Comparison of ENCODE assay signal across 8 cellular contexts in the genomic region with DNA sequence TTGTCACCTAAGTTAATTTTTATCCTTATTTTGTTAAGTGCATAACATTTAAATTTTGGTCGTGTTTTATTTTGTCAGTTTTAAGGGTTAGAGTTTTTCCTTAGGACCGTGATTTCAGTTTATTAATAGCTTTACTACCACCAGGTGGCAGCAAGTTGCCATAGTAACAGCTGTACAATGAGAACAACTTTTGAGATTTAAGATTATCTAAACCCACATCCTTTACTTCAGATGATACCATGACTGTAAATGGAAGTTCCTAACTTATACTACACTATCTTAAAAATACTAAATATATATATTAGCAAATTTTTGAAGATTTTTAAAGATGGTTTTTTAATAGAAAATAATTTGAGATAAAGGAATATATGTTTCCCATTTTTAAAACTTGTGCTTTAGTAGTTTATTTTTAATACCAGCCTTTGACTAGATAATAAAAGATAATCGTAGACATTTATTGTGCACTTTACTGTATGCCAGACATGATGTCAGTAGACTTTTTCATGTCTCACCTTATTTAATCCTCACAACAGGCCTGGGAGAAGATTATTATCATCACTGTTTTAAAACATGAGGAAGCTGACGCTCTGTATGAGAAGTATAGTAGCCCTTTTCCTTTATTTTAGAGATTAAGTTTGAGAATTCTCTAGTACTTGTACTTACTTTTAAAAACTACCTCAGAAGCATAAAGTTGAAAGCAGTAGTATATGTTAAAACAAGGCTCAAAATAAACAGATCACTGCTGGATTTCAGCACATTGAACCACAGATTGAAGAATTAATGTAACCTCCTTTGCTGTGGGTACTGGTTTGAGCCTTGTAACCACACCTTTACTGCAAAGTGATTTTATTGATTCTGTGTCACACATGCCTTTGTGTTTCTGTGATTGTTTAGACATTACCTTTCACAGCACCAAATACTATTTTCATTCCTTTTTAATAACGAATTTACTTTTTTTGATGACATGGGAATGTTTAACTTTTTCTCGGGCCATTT. TPM values are rescaled to one million over a fixed set of nuclear protein-coding genes. Genes with fewer than 3 reads are reported as not detected.
DNase-seq lines count a peak whose midpoint lies in the region; ATAC-seq, FAIRE-seq and TF ChIP-seq lines count a peak whose summit lies in the region.

No MANE protein-coding gene starts in this region.

- no peaks in the 10 kb centered on the region for H3K9me3 Mint-ChIP-seq in CD4-positive, alpha-beta memory T cell

- intact Hi-C loops in CD4-positive, alpha-beta memory T cell (cut with micrococcal nuclease): loop anchor here (1.0 to 2.0 kb wide), 6 partner anchors 27 to 1035 kb away; a partner anchor contains a TSS
- intact Hi-C loops in lower leg skin (cut with DNase I; ENCODE audit: low total_unique reads): no loop called here

- peak overlapping the region in 3 of 8 donors; percentile 18 to 53 (median 26) for H3K4me3 Mint-ChIP-seq in CD4-positive, alpha-beta memory T cell

- TF ChIP-seq CTCF in bronchial epithelial cell (IDR thresholded peaks at IDR 0.05; ENCODE audit: insufficient read depth, low read length, severe bottlenecking) (peak; percentile 39), lower leg skin (IDR thresholded peaks at IDR 0.05) (no peak)

- peak overlapping the region; percentile 43 for H3K27ac ChIP-seq in CD4-positive, alpha-beta memory T cell (ENCODE audit: low read depth, low read length)

- H3K4me3 ChIP-seq in CD4-positive, alpha-beta memory T cell (ENCODE audit: low read length in 2 of 2): no peak overlapping the region
- H3K4me3 ChIP-seq in bronchial epithelial cell (ENCODE audit: low read depth, low read length) (no peak overlapping the region), lower leg skin (ENCODE audit: low read depth, poor library complexity, severe bottlenecking) (no peak overlapping the region)

- no peaks in the 10 kb centered on the region for H3K27me3 ChIP-seq in CD4-positive, alpha-beta memory T cell (ENCODE audit: insufficient read depth, low read length)
- no peaks in the 10 kb centered on the region for H3K27me3 ChIP-seq in bronchial epithelial cell (ENCODE audit: control insufficient read depth, insufficient read depth, low read length)

- CTCF ChIA-PET in CD4-positive, alpha-beta memory T cell (lab: Charles Lee; ENCODE audit: partially characterized antibody): interaction anchor here (0.6 to 1.3 kb wide), 5 partner anchors 23 to 762 kb away, joined by 3 to 5 read pairs (median 4); no protein-coding TSS in a partner anchor

- peak; percentile 68 to 81 (median 78) for DNase-seq in CD4-positive, alpha-beta memory T cell
- DNase-seq in T follicular helper cell (ENCODE audit: low read depth): peak; percentile 54
- peak; percentile 57 for DNase-seq in bronchial epithelial cell (ENCODE audit: low read depth)
- DNase-seq in left kidney (ENCODE audit: low read depth, low spot score): peak; percentile 66
- peak; percentile 3 to 15 for DNase-seq in stimulated activated CD8-positive, alpha-beta memory T cell treated with anti-CD3 and anti-CD28 coated beads, Interleukin-7, amount 100 ng/mL, for 1 hour (ENCODE audit: low read depth in 2 of 2)
- DNase-seq in lower leg skin (ENCODE audit: low spot score in 2 of 2): no peak

- peak overlapping the region; percentile 86 to 96 (median 90) for H3K27ac Mint-ChIP-seq in CD4-positive, alpha-beta memory T cell

- WGBS in lower leg skin, 2 donors: 53 to 56% methylated on average over 6 of the region's 6 CpGs

- ATAC-seq in GM19035 (IDR thresholded peaks at IDR 0.05; ENCODE audit: unreplicated experiment) (peak; percentile 64), HG03571 (IDR thresholded peaks at IDR 0.05; ENCODE audit: unreplicated experiment) (peak; percentile 65)

- H3K36me3 ChIP-seq in CD4-positive, alpha-beta memory T cell (ENCODE audit: insufficient read depth, low read length): peaks cover 14% of the 10 kb centered on the region
- H3K36me3 ChIP-seq in bronchial epithelial cell (ENCODE audit: control insufficient read depth, insufficient read depth, low read length): peaks cover 4% of the 10 kb centered on the region

- peaks cover 14% of the 10 kb centered on the region for H3K4me1 ChIP-seq in CD4-positive, alpha-beta memory T cell (ENCODE audit: insufficient read depth, low read length)

- POLR2A ChIA-PET in CD4-positive, alpha-beta memory T cell (lab: Charles Lee; ENCODE audit: partially characterized antibody): interaction anchor here (0.6 to 1.6 kb wide), 3 partner anchors 27 to 411 kb away, joined by 3 to 6 read pairs (median 5); a partner anchor contains a TSS

- H3K4me1 Mint-ChIP-seq in CD4-positive, alpha-beta memory T cell: peaks cover 18 to 33% (median 20%) of the 10 kb centered on the region in 4 donors

- no peaks in the 10 kb centered on the region for H3K9me3 ChIP-seq in CD4-positive, alpha-beta memory T cell (ENCODE audit: control insufficient read depth in 1 of 2, low read length in 2 of 2)

- H3K36me3 Mint-ChIP-seq in CD4-positive, alpha-beta memory T cell: peaks cover 45 to 52% of the 10 kb centered on the region in 2 donors

- TF ChIP-seq POLR2A in lower leg skin (IDR thresholded peaks at IDR 0.05): no peak

- H3K27me3 Mint-ChIP-seq in CD4-positive, alpha-beta memory T cell: no peaks in the 10 kb centered on the region

- FAIRE-seq in bronchial epithelial cell (lab: Jason Lieb, UNC): no peak

RNA-seq across cellular contexts. Expression of a gene that starts 27.5 kb away (rescaled TPM):
- total RNA-seq in CD4-positive, alpha-beta memory T cell: 10 to 100 TPM; 71.0 to 73.7 TPM
- polyA plus RNA-seq in CD4-positive, alpha-beta memory T cell: 10 to 100 TPM; 14.3 to 26.0 TPM
- total RNA-seq in bronchial epithelial cell: 45.5 and 71.7 TPM in 2 replicates
- 10 to 100 TPM; 33.2 to 86.4 (median 52.7) TPM for total RNA-seq in lower leg skin

Comparison
In these comparisons a context has a peak if more than half of its experiments do, and no peak if none do; other contexts are left out.
1. DNase-seq: peak in CD4-positive, alpha-beta memory T cell (5 of 5), T follicular helper cell (single experiment), bronchial epithelial cell (single experiment), left kidney (single experiment) and stimulated activated CD8-positive, alpha-beta memory T cell treated with anti-CD3 and anti-CD28 coated beads, Interleukin-7, amount 100 ng/mL, for 1 hour (2 of 2); none in lower leg skin (0 of 2).